16 cellular contexts compared by ENCODE assay signal in the genomic region with DNA sequence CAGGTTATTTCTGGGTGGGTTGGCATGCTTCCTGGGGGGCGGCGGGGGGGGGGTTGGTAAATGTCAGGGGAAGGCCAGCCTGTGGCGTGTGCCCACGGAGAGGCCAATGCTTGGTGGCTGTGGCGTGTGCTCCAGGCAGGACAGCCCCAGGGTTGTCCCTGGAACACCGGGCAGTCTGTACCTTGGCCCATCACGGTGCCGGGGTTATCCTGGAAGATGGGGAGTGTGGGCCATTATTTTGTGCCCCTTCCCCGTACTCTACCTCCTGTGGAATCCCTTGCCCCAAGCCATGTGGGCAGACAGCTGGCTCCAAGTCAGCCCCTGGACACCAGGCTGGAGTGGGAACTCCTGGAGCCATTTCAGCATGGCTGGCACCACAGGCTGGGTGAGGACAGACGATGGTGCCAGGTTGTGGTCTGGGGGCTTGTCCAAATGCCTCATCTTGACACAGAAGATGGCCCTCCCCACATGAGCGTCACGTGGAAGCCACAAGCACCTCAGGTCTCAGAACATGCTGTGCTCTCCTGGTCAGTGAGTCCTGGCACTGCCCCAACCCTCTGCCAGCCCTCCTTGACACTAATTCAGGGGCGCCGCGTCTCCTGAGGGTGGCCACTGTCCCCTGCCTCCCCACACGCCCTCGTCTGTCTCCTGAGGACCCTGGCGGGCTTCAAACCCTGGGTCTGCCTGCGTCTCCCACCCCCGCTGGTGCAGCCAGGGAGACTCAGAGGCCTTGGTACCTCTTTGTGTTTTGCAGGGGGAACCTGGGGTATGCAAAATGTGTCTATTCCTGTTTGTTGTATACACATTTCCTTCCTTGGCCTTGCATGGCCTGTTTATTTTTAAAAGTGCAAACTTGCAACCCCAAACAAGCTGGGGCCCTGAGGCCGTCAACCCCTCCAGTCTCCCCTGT. TPM values are rescaled to one million over a fixed set of nuclear protein-coding genes. Genes with fewer than 3 reads are reported as not detected.
DNase-seq lines count a peak whose midpoint lies in the region; ATAC-seq, FAIRE-seq and TF ChIP-seq lines count a peak whose summit lies in the region.
"Had no signal": no experiment of that assay in that cellular context is flagged by ENCODE, and none has a peak within 500 bp of the region (broad histone marks: within the 10 kb centered on the region; RNA-seq: fewer than 3 reads in every experiment).

No MANE protein-coding gene starts in this region.

- POLR2A ChIA-PET in activated naive CD8-positive, alpha-beta T cell treated with anti-CD3 and anti-CD28 coated beads, Interleukin-2, amount 10 ng/mL, durations not matched to agents 7 days and 5 days (lab: Charles Lee) = no interaction called here

- H3K4me3 ChIP-seq in upper lobe of left lung = no peak overlapping the region
- H3K4me3 ChIP-seq: body of pancreas, mucosa of descending colon had no signal

- H3K27ac Mint-ChIP-seq in activated naive CD8-positive, alpha-beta T cell treated with anti-CD3 and anti-CD28 coated beads, Interleukin-2, amount 10 ng/mL, durations not matched to agents 7 days and 5 days = peak overlapping the region; percentile 65
- H3K27ac Mint-ChIP-seq in activated naive CD8-positive, alpha-beta T cell treated with anti-CD3 and anti-CD28 coated beads for 36 hours = no peak overlapping the region
- H3K27ac Mint-ChIP-seq in mesothelial cell of epicardium = no peak overlapping the region

- 75 to 82% methylated on average over 9 to 19 of the region's 21 CpGs for WGBS in upper lobe of left lung, 2 donors

- TF ChIP-seq EP300 in upper lobe of left lung (IDR thresholded peaks at IDR 0.05) = no peak

- no peak for ATAC-seq in activated naive CD8-positive, alpha-beta T cell treated with anti-CD3 and anti-CD28 coated beads, Interleukin-2, amount 10 ng/mL, durations not matched to agents 7 days and 5 days (ENCODE audit: low read depth)
- ATAC-seq in upper lobe of left lung (ENCODE audit: low FRiP score in 2 of 2) (no peak), GM21576 (IDR thresholded peaks at IDR 0.05; ENCODE audit: unreplicated experiment) (no peak)
- ATAC-seq: body of pancreas, mucosa of descending colon had no signal

- no peaks in the 10 kb centered on the region for H3K27me3 ChIP-seq in upper lobe of left lung

- H3K9me3 ChIP-seq in upper lobe of left lung = no peaks in the 10 kb centered on the region
- H3K9me3 ChIP-seq: body of pancreas, mucosa of descending colon had no signal

- peak overlapping the region; percentile 39 for H3K4me3 Mint-ChIP-seq in activated naive CD8-positive, alpha-beta T cell treated with anti-CD3 and anti-CD28 coated beads, Interleukin-2, amount 10 ng/mL, durations not matched to agents 7 days and 5 days
- no peak overlapping the region for H3K4me3 Mint-ChIP-seq in activated naive CD8-positive, alpha-beta T cell treated with anti-CD3 and anti-CD28 coated beads for 36 hours
- H3K4me3 Mint-ChIP-seq in mesothelial cell of epicardium = peak overlapping the region; percentile 22

- H3K4me1 ChIP-seq in upper lobe of left lung = peaks cover 62 to 93% (median 77%) of the 10 kb centered on the region in 4 donors

- H3K9me3 Mint-ChIP-seq in activated naive CD8-positive, alpha-beta T cell treated with anti-CD3 and anti-CD28 coated beads, Interleukin-2, amount 10 ng/mL, durations not matched to agents 7 days and 5 days = no peaks in the 10 kb centered on the region
- H3K9me3 Mint-ChIP-seq in activated naive CD8-positive, alpha-beta T cell treated with anti-CD3 and anti-CD28 coated beads for 36 hours = no peaks in the 10 kb centered on the region
- H3K9me3 Mint-ChIP-seq in mesothelial cell of epicardium = no peaks in the 10 kb centered on the region

- H3K27me3 Mint-ChIP-seq in activated naive CD8-positive, alpha-beta T cell treated with anti-CD3 and anti-CD28 coated beads, Interleukin-2, amount 10 ng/mL, durations not matched to agents 7 days and 5 days = no peaks in the 10 kb centered on the region
- H3K27me3 Mint-ChIP-seq in activated naive CD8-positive, alpha-beta T cell treated with anti-CD3 and anti-CD28 coated beads for 36 hours = no peaks in the 10 kb centered on the region
- peaks cover 5% of the 10 kb centered on the region for H3K27me3 Mint-ChIP-seq in mesothelial cell of epicardium (ENCODE audit: low read depth)

- H3K27ac ChIP-seq in VCaP (peak overlapping the region; percentile 92), upper lobe of left lung (peak overlapping the region; percentile 97 to 99 (median 98))
- H3K27ac ChIP-seq: GM23248 had no signal

- DNase-seq in activated naive CD8-positive, alpha-beta T cell treated with anti-CD3 and anti-CD28 coated beads, Interleukin-2, amount 10 ng/mL, durations not matched to agents 7 days and 5 days = no peak
- no peak for DNase-seq in activated naive CD8-positive, alpha-beta T cell treated with anti-CD3 and anti-CD28 coated beads for 36 hours
- no peak for DNase-seq in mesothelial cell of epicardium (ENCODE audit: low spot score in 2 of 2, unreplicated experiment in 2 of 2)
- DNase-seq in upper lobe of left lung = no peak
- no peak for DNase-seq in SW480 (ENCODE audit: low spot score)
- DNase-seq in GM19239 (ENCODE audit: insufficient read length, low spot score) = no peak
- DNase-seq: activated T-cell treated with anti-CD3 and anti-CD28 coated beads, Interleukin-2, amount 50 U/mL, for 48 hours; body of pancreas; erythroblast; GM23248; NCI-H1105 treated with DMSO at 0.1 percent for 48 hours; NCI-H510A treated with DMSO at 0.1 percent for 48 hours; SHP77 treated with DMSO at 0.1 percent for 48 hours had no signal

- TF ChIP-seq POLR2A in upper lobe of left lung (IDR thresholded peaks at IDR 0.05) = no peak

- H3K4me1 Mint-ChIP-seq in activated naive CD8-positive, alpha-beta T cell treated with anti-CD3 and anti-CD28 coated beads, Interleukin-2, amount 10 ng/mL, durations not matched to agents 7 days and 5 days = peaks cover 10% of the 10 kb centered on the region
- peaks cover 8% of the 10 kb centered on the region for H3K4me1 Mint-ChIP-seq in activated naive CD8-positive, alpha-beta T cell treated with anti-CD3 and anti-CD28 coated beads for 36 hours
- peaks cover 19% of the 10 kb centered on the region for H3K4me1 Mint-ChIP-seq in mesothelial cell of epicardium

- peaks cover 4 to 21% (median 8%) of the 10 kb centered on the region in 4 donors for H3K36me3 ChIP-seq in upper lobe of left lung

- FAIRE-seq in GM19239 (lab: Jason Lieb, UNC) = no peak

- no peak for TF ChIP-seq CTCF in VCaP (conservative IDR thresholded peaks at IDR 0.05)
- TF ChIP-seq CTCF in mesothelial cell of epicardium (IDR thresholded peaks at IDR 0.05; ENCODE audit: unreplicated experiment) = no peak
- no peak for TF ChIP-seq CTCF in upper lobe of left lung (IDR thresholded peaks at IDR 0.05)

- H3K36me3 Mint-ChIP-seq in activated naive CD8-positive, alpha-beta T cell treated with anti-CD3 and anti-CD28 coated beads, Interleukin-2, amount 10 ng/mL, durations not matched to agents 7 days and 5 days = peaks cover 8% of the 10 kb centered on the region
- H3K36me3 Mint-ChIP-seq in activated naive CD8-positive, alpha-beta T cell treated with anti-CD3 and anti-CD28 coated beads for 36 hours = peaks cover 6% of the 10 kb centered on the region
- peaks cover 3% of the 10 kb centered on the region for H3K36me3 Mint-ChIP-seq in mesothelial cell of epicardium

RNA-seq across cellular contexts. Expression of a gene that starts 4.3 kb away (rescaled TPM):
- 100 to 1,000 TPM; 195 to 211 TPM for total RNA-seq in activated naive CD8-positive, alpha-beta T cell treated with anti-CD3 and anti-CD28 coated beads, Interleukin-2, amount 10 ng/mL, durations not matched to agents 7 days and 5 days
- total RNA-seq in activated naive CD8-positive, alpha-beta T cell treated with anti-CD3 and anti-CD28 coated beads for 36 hours = 10 to 100 TPM; 75.8 to 79.3 TPM
- 62.0 to 68.8 TPM (median 67.3 TPM) in 3 replicates for total RNA-seq in mesothelial cell of epicardium
- 100 to 1,000 TPM in 3 of 6 donors, 10 to 100 TPM in 3; 33.5 to 134 (median 102) TPM for total RNA-seq in upper lobe of left lung

RNA-seq across cellular contexts. Expression of a gene that starts 20.5 kb away (rescaled TPM):
- total RNA-seq in activated naive CD8-positive, alpha-beta T cell treated with anti-CD3 and anti-CD28 coated beads, Interleukin-2, amount 10 ng/mL, durations not matched to agents 7 days and 5 days = 10 to 100 TPM; 79.5 to 81.7 TPM
- total RNA-seq in activated naive CD8-positive, alpha-beta T cell treated with anti-CD3 and anti-CD28 coated beads for 36 hours = 10 to 100 TPM; 59.5 to 65.1 TPM
- 90.4 to 92.1 TPM (median 91.5 TPM) in 3 replicates for total RNA-seq in mesothelial cell of epicardium
- total RNA-seq in upper lobe of left lung = 100 to 1,000 TPM in 2 of 6 donors, 10 to 100 TPM in 4; 52.9 to 204 (median 71.8) TPM

RNA-seq across cellular contexts. Expression of a gene that starts 40.4 kb away (rescaled TPM):
- 100 to 1,000 TPM; 135 to 140 TPM for total RNA-seq in activated naive CD8-positive, alpha-beta T cell treated with anti-CD3 and anti-CD28 coated beads, Interleukin-2, amount 10 ng/mL, durations not matched to agents 7 days and 5 days
- total RNA-seq in activated naive CD8-positive, alpha-beta T cell treated with anti-CD3 and anti-CD28 coated beads for 36 hours = 100 to 1,000 TPM; 110 to 115 TPM
- total RNA-seq in mesothelial cell of epicardium (202 to 212 TPM (median 204 TPM) in 3 replicates), upper lobe of left lung (100 to 1,000 TPM in 4 of 6 donors, 10 to 100 TPM in 2; 80.6 to 228 (median 152) TPM)
